In the genomic region with DNA sequence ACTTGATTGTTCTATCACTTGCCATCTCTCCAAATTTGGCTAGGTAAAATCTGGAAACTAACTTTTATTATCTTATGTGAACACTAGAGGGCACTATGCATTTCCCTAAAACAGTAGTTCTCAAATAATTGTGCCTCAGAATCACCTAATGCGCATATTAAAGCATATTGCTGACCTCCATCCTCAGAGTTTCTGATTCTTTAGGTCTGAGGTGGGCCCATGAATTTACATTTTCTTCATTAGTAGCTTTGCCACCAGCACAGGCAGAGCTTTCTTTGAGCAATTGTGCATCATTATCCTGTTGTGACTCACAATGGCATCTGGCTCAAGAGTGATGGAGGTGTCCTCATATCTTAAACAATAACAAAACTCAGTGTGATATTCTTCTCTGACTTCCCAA, we compare ENCODE assay signal across 9 cellular contexts. TPM values are rescaled to one million over a fixed set of nuclear protein-coding genes. Genes with fewer than 3 reads are reported as not detected.
A peak's percentile ranks its signal among the peaks of the same experiment; 100 is the strongest.
DNase-seq lines count a peak whose midpoint lies in the region; ATAC-seq and TF ChIP-seq lines count a peak whose summit lies in the region.
"Had no signal": no experiment of that assay in that cellular context is flagged by ENCODE, and none has a peak within 500 bp of the region (broad histone marks: within the 10 kb centered on the region; RNA-seq: fewer than 3 reads in every experiment).

No MANE protein-coding gene starts in this region.

- H3K4me3 ChIP-seq in Karpas-422 (ENCODE audit: low read length) (no peak overlapping the region), WERI-Rb-1 (ENCODE audit: low read depth, low read length) (no peak overlapping the region), liver (ENCODE audit: low read depth in 1 of 3, low read length in 3 of 3) (no peak overlapping the region)

- TF ChIP-seq RAD21 in liver (IDR thresholded peaks at IDR 0.05): peak; percentile 68 to 81

- H3K9me2 ChIP-seq in Karpas-422 (replicated peaks; ENCODE audit: insufficient read depth, low read length): no peaks in the 10 kb centered on the region

- H3K9me3 Mint-ChIP-seq in stimulated activated effector memory CD8-positive, alpha-beta T cell treated with anti-CD3 and anti-CD28 coated beads, Interleukin-12 subunit alpha, Interleukin-12 subunit beta, amount 100 ng/mL, for 72 hours: peaks cover 3% of the 10 kb centered on the region

- no peaks in the 10 kb centered on the region for H3K9me3 ChIP-seq in Karpas-422 (ENCODE audit: low read length)
- H3K9me3 ChIP-seq in WERI-Rb-1 (ENCODE audit: severe bottlenecking): no peaks in the 10 kb centered on the region
- no peaks in the 10 kb centered on the region for H3K9me3 ChIP-seq in liver (ENCODE audit: control insufficient read depth in 4 of 4, low read length in 3 of 4)

- H3K27ac ChIP-seq in Karpas-422 (ENCODE audit: low read length): no peak overlapping the region
- H3K27ac ChIP-seq in WERI-Rb-1: no peak overlapping the region
- H3K27ac ChIP-seq in liver (ENCODE audit: low read depth in 1 of 2, low read length in 2 of 2): no peak overlapping the region

- no peaks in the 10 kb centered on the region for H4K20me1 ChIP-seq in Karpas-422 (ENCODE audit: insufficient read depth, low read depth, low read length)

- no peaks in the 10 kb centered on the region for H3K4me1 Mint-ChIP-seq in stimulated activated effector memory CD8-positive, alpha-beta T cell treated with anti-CD3 and anti-CD28 coated beads, Interleukin-12 subunit alpha, Interleukin-12 subunit beta, amount 100 ng/mL, for 72 hours
- H3K4me1 Mint-ChIP-seq: CD4-positive, alpha-beta memory T cell had no signal

- H3K4me1 ChIP-seq in Karpas-422 (ENCODE audit: low read length): no peaks in the 10 kb centered on the region
- H3K4me1 ChIP-seq in liver (ENCODE audit: control insufficient read depth in 4 of 4, insufficient read depth in 4 of 4, low read length in 3 of 4): no peaks in the 10 kb centered on the region

- H3K27me3 ChIP-seq in Karpas-422 (ENCODE audit: low read length) (no peaks in the 10 kb centered on the region), WERI-Rb-1 (ENCODE audit: insufficient read depth, low read depth, severe bottlenecking) (no peaks in the 10 kb centered on the region), liver (ENCODE audit: control insufficient read depth in 4 of 4, insufficient read depth in 4 of 4, low read length in 3 of 4) (no peaks in the 10 kb centered on the region)

- H3K79me2 ChIP-seq in Karpas-422 (ENCODE audit: low read length): no peaks in the 10 kb centered on the region

- no peak overlapping the region for H3K27ac Mint-ChIP-seq in stimulated activated effector memory CD8-positive, alpha-beta T cell treated with anti-CD3 and anti-CD28 coated beads, Interleukin-12 subunit alpha, Interleukin-12 subunit beta, amount 100 ng/mL, for 72 hours
- H3K27ac Mint-ChIP-seq: CD4-positive, alpha-beta memory T cell had no signal

- 39% methylated on average over 1 of the region's 1 CpG for WGBS in liver

- DNase-seq in NCI-H2107 treated with DMSO at 0.1 percent for 48 hours (lab: John Stamatoyannopoulos, UW; ENCODE audit: unreplicated experiment) (peak; percentile 58), NCI-H2107 (lab: John Stamatoyannopoulos, UW) (no peak), Karpas-422 (peak; percentile 66), WERI-Rb-1 (no peak), NCI-H2227 treated with DMSO at 0.1 percent for 48 hours (lab: John Stamatoyannopoulos, UW) (no peak)
- no peak for DNase-seq in stimulated activated effector memory CD8-positive, alpha-beta T cell treated with anti-CD3 and anti-CD28 coated beads, Interleukin-12 subunit alpha, Interleukin-12 subunit beta, amount 100 ng/mL, for 72 hours (ENCODE audit: low spot score in 2 of 2)

- H3K9ac ChIP-seq in Karpas-422 (ENCODE audit: low read length) (no peak overlapping the region), liver (ENCODE audit: low read depth in 1 of 2, low read length in 2 of 2) (no peak overlapping the region)

- no peak overlapping the region for H3K4me3 Mint-ChIP-seq in stimulated activated effector memory CD8-positive, alpha-beta T cell treated with anti-CD3 and anti-CD28 coated beads, Interleukin-12 subunit alpha, Interleukin-12 subunit beta, amount 100 ng/mL, for 72 hours
- H3K4me3 Mint-ChIP-seq: CD4-positive, alpha-beta memory T cell had no signal

- no peak for ATAC-seq in GM21825 (IDR thresholded peaks at IDR 0.05; ENCODE audit: unreplicated experiment)
- ATAC-seq in stimulated activated effector memory CD8-positive, alpha-beta T cell treated with anti-CD3 and anti-CD28 coated beads, Interleukin-12 subunit alpha, Interleukin-12 subunit beta, amount 100 ng/mL, for 72 hours: no peak

- no peak overlapping the region for H2AFZ ChIP-seq in Karpas-422 (ENCODE audit: low read length)

- no peaks in the 10 kb centered on the region for H3K36me3 ChIP-seq in Karpas-422 (ENCODE audit: insufficient read depth, low read length)
- H3K36me3 ChIP-seq in WERI-Rb-1: no peaks in the 10 kb centered on the region
- H3K36me3 ChIP-seq in liver (ENCODE audit: control insufficient read depth in 4 of 4, insufficient read depth in 3 of 4, low read depth in 1 of 4, low read length in 3 of 4): no peaks in the 10 kb centered on the region

- TF ChIP-seq CTCF in WERI-Rb-1 (IDR thresholded peaks at IDR 0.05; ENCODE audit: low read depth, low read length): peak; percentile 14; the same call in 1 of the 2 replicates
- peak; percentile 40 for TF ChIP-seq CTCF in liver (IDR thresholded peaks at IDR 0.05; ENCODE audit: low read depth, low read length, missing input control)

- H3K36me3 Mint-ChIP-seq in stimulated activated effector memory CD8-positive, alpha-beta T cell treated with anti-CD3 and anti-CD28 coated beads, Interleukin-12 subunit alpha, Interleukin-12 subunit beta, amount 100 ng/mL, for 72 hours: no peaks in the 10 kb centered on the region
- H3K36me3 Mint-ChIP-seq: CD4-positive, alpha-beta memory T cell had no signal

- no peak overlapping the region for H3K4me2 ChIP-seq in Karpas-422 (ENCODE audit: low read depth, low read length, poor library complexity, severe bottlenecking)

TF ChIP-seq in liver, 16 proteins besides CTCF, POLR2A, EP300 and RAD21:
- TF ChIP-seq, protein P1, sequence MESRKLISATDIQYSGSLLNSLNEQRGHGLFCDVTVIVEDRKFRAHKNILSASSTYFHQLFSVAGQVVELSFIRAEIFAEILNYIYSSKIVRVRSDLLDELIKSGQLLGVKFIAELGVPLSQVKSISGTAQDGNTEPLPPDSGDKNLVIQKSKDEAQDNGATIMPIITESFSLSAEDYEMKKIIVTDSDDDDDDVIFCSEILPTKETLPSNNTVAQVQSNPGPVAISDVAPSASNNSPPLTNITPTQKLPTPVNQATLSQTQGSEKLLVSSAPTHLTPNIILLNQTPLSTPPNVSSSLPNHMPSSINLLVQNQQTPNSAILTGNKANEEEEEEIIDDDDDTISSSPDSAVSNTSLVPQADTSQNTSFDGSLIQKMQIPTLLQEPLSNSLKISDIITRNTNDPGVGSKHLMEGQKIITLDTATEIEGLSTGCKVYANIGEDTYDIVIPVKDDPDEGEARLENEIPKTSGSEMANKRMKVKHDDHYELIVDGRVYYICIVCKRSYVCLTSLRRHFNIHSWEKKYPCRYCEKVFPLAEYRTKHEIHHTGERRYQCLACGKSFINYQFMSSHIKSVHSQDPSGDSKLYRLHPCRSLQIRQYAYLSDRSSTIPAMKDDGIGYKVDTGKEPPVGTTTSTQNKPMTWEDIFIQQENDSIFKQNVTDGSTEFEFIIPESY (IDR thresholded peaks at IDR 0.05): no peak
- TF ChIP-seq JUND (IDR thresholded peaks at IDR 0.05): no peak
- TF ChIP-seq, protein P2, sequence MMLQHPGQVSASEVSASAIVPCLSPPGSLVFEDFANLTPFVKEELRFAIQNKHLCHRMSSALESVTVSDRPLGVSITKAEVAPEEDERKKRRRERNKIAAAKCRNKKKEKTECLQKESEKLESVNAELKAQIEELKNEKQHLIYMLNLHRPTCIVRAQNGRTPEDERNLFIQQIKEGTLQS (IDR thresholded peaks at IDR 0.05): no peak
- no peak for TF ChIP-seq FOXA1 (IDR thresholded peaks at IDR 0.05)
- no peak for TF ChIP-seq RXRA (IDR thresholded peaks at IDR 0.05)
- TF ChIP-seq, protein P3, sequence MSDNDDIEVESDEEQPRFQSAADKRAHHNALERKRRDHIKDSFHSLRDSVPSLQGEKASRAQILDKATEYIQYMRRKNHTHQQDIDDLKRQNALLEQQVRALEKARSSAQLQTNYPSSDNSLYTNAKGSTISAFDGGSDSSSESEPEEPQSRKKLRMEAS (IDR thresholded peaks at IDR 0.05): no peak
- TF ChIP-seq REST (IDR thresholded peaks at IDR 0.05): no peak
- TF ChIP-seq SP1 (IDR thresholded peaks at IDR 0.05): no peak
- no peak for TF ChIP-seq EGR1 (IDR thresholded peaks at IDR 0.05; ENCODE audit: low read depth in 2 of 2)
TF ChIP-seq in liver: peak in this region for 0.

RNA-seq across cellular contexts. Expression of gene BCHE, which starts 17.5 kb away (rescaled TPM):
- 0.11 TPM in 2 replicates for total RNA-seq in Karpas-422 (2014; rRNA removed; shearing (Covaris generic); ENCODE audit: low replicate concordance)
- 10 to 100 TPM; 33.9 to 37.2 TPM for total RNA-seq in liver
- polyA plus RNA-seq in liver: 10 to 100 TPM; 18.4 to 46.8 TPM
- total RNA-seq: CD4-positive, alpha-beta memory T cell had no signal
- polyA plus RNA-seq: CD4-positive, alpha-beta memory T cell had no signal

Comparison
In these comparisons a context has a peak if more than half of its experiments do, and no peak if none do; other contexts are left out.
1. DNase-seq: peak in NCI-H2107 treated with DMSO at 0.1 percent for 48 hours (single experiment) and Karpas-422 (single experiment); none in NCI-H2107 (single experiment), WERI-Rb-1 (single experiment), stimulated activated effector memory CD8-positive, alpha-beta T cell treated with anti-CD3 and anti-CD28 coated beads, Interleukin-12 subunit alpha, Interleukin-12 subunit beta, amount 100 ng/mL, for 72 hours (0 of 2) and NCI-H2227 treated with DMSO at 0.1 percent for 48 hours (single experiment).
2. RNA of gene BCHE, which starts 17.5 kb away (total RNA-seq): 33.9 to 37.2 TPM in liver; 0.11 TPM in Karpas-422; every median in the first group is over 10 times any median in the second.